In the genomic region with DNA sequence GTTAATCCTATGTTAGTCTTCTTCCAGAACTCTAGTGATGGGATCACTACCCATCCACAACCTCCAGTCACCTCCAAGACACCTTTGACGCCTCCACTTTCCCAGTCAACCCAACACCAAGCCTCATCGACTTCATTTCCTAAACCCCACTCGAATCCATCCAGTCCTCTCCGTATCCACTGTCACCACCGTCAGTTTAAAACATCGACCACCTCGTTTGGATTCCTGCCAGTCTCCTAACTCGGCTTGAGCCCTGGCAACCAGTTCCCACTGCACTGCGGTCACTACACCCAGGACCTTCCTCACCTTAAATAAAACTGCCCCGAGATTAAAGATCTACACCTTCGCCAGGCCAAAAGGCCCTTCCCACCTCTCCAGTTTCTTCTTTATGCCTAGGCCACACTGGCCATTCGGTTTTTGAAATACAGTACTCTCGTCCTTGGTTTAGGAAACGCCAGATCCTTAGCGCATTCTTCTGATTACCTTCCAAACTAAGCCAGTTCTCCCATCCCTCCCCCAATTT, we compare ENCODE assay signal across 8 cellular contexts. TPM values are rescaled to one million over a fixed set of nuclear protein-coding genes. Genes with fewer than 3 reads are reported as not detected.
DNase-seq lines count a peak whose midpoint lies in the region.

No MANE protein-coding gene starts in this region.

- no peaks in the 10 kb centered on the region for H3K36me3 ChIP-seq in iPS-20b (ENCODE audit: insufficient read depth, low read depth, low read length)
- peaks cover 0 to 3% of the 10 kb centered on the region in 2 donors for H3K36me3 ChIP-seq in stomach smooth muscle (ENCODE audit: control insufficient read depth in 2 of 2, insufficient read depth in 2 of 2, low read length in 2 of 2)

- peaks cover 5% of the 10 kb centered on the region; the same call in 1 of the 2 replicates for H3K4me1 ChIP-seq in iPS-20b (ENCODE audit: insufficient read depth, low read length)
- H3K4me1 ChIP-seq in stomach smooth muscle (ENCODE audit: control insufficient read depth, insufficient read depth, low read length): peaks cover 12% of the 10 kb centered on the region

- H3K27me3 ChIP-seq in iPS-20b (ENCODE audit: insufficient read depth, low read length) (peaks cover 11% of the 10 kb centered on the region; the same call in 1 of the 2 replicates), stomach smooth muscle (ENCODE audit: control insufficient read depth in 1 of 2, insufficient read depth in 2 of 2, low read length in 2 of 2) (no peaks in the 10 kb centered on the region)

- H3K9me3 ChIP-seq in iPS-20b (ENCODE audit: insufficient read depth, low read depth, low read length) (no peaks in the 10 kb centered on the region), stomach smooth muscle (ENCODE audit: control insufficient read depth in 2 of 2, low read length in 2 of 2) (no peaks in the 10 kb centered on the region)

- H3K4me3 ChIP-seq in iPS-20b (ENCODE audit: low read length) (peak overlapping the region; percentile 74), stomach smooth muscle (ENCODE audit: low read length in 2 of 2) (peak overlapping the region; percentile 88 to 99)

- POLR2A ChIA-PET in activated CD4-positive, alpha-beta memory T cell treated with anti-CD3 and anti-CD28 coated beads, Interleukin-2, amount 10 ng/mL, durations not matched to agents 7 days and 5 days (lab: Charles Lee): interaction anchor here (1.3 to 10.9 kb wide), 7 partner anchors 9 to 172 kb away, joined by 3 to 351 read pairs (median 6); partner anchors contain the start of genes GTF3A, LNX2 and POLR1D

- H3K4me1 Mint-ChIP-seq in activated CD4-positive, alpha-beta memory T cell treated with anti-CD3 and anti-CD28 coated beads, Interleukin-2, amount 10 ng/mL, durations not matched to agents 7 days and 5 days: peaks cover 59% of the 10 kb centered on the region

- H3K27me3 Mint-ChIP-seq in activated CD4-positive, alpha-beta memory T cell treated with anti-CD3 and anti-CD28 coated beads, Interleukin-2, amount 10 ng/mL, durations not matched to agents 7 days and 5 days: no peaks in the 10 kb centered on the region

- peak overlapping the region; percentile 92 for H3K4me3 Mint-ChIP-seq in activated CD4-positive, alpha-beta memory T cell treated with anti-CD3 and anti-CD28 coated beads, Interleukin-2, amount 10 ng/mL, durations not matched to agents 7 days and 5 days

- peak; percentile 6 for DNase-seq in NCI-H2227 (lab: John Stamatoyannopoulos, UW; ENCODE audit: unreplicated experiment)
- no peak for DNase-seq in NCI-H2227 treated with DMSO at 0.1 percent for 48 hours (lab: John Stamatoyannopoulos, UW)
- DNase-seq in activated CD4-positive, alpha-beta memory T cell treated with anti-CD3 and anti-CD28 coated beads, Interleukin-2, amount 10 ng/mL, durations not matched to agents 7 days and 5 days: no peak
- DNase-seq in NAMALWA (ENCODE audit: low spot score): no peak
- no peak for DNase-seq in stimulated activated CD4-positive, alpha-beta T cell treated with anti-CD3 and anti-CD28 coated beads, Interleukin-4, amount 100 ng/mL, for 1 hour
- DNase-seq in HuH-7 (ENCODE audit: low spot score): no peak

- CTCF ChIA-PET in activated CD4-positive, alpha-beta memory T cell treated with anti-CD3 and anti-CD28 coated beads, Interleukin-2, amount 10 ng/mL, durations not matched to agents 7 days and 5 days (lab: Charles Lee): interaction anchor here (1.3 to 4.2 kb wide), 2 partner anchors 23 to 171 kb away, joined by 4 to 47 read pairs; partner anchors contain the start of genes GTF3A and LNX2

- peak overlapping the region; percentile 75 for H3K9ac ChIP-seq in iPS-20b (ENCODE audit: low read depth, low read length)
- peak overlapping the region; percentile 88 to 94 for H3K9ac ChIP-seq in stomach smooth muscle (ENCODE audit: low read length in 2 of 2)

- peaks cover 21% of the 10 kb centered on the region for H3K36me3 Mint-ChIP-seq in activated CD4-positive, alpha-beta memory T cell treated with anti-CD3 and anti-CD28 coated beads, Interleukin-2, amount 10 ng/mL, durations not matched to agents 7 days and 5 days (ENCODE audit: low read depth)

- peak overlapping the region; percentile 93 for H3K27ac Mint-ChIP-seq in activated CD4-positive, alpha-beta memory T cell treated with anti-CD3 and anti-CD28 coated beads, Interleukin-2, amount 10 ng/mL, durations not matched to agents 7 days and 5 days

- no peaks in the 10 kb centered on the region for H3K9me3 Mint-ChIP-seq in activated CD4-positive, alpha-beta memory T cell treated with anti-CD3 and anti-CD28 coated beads, Interleukin-2, amount 10 ng/mL, durations not matched to agents 7 days and 5 days

- H3K27ac ChIP-seq in iPS-20b (ENCODE audit: low read length): peak overlapping the region; percentile 44
- H3K27ac ChIP-seq in stomach smooth muscle (ENCODE audit: low read length): peak overlapping the region; percentile 98

RNA-seq across cellular contexts. Expression of gene MTIF3, which starts 1.2 kb away (rescaled TPM):
- 10 to 100 TPM; 61.6 to 61.8 TPM for total RNA-seq in activated CD4-positive, alpha-beta memory T cell treated with anti-CD3 and anti-CD28 coated beads, Interleukin-2, amount 10 ng/mL, durations not matched to agents 7 days and 5 days

RNA-seq across cellular contexts. Expression of gene GTF3A, which starts 24.7 kb away (rescaled TPM):
- 100 to 1,000 TPM; 187 to 189 TPM for total RNA-seq in activated CD4-positive, alpha-beta memory T cell treated with anti-CD3 and anti-CD28 coated beads, Interleukin-2, amount 10 ng/mL, durations not matched to agents 7 days and 5 days
